Comparison of ENCODE assay signal across 10 cellular contexts in the genomic region with DNA sequence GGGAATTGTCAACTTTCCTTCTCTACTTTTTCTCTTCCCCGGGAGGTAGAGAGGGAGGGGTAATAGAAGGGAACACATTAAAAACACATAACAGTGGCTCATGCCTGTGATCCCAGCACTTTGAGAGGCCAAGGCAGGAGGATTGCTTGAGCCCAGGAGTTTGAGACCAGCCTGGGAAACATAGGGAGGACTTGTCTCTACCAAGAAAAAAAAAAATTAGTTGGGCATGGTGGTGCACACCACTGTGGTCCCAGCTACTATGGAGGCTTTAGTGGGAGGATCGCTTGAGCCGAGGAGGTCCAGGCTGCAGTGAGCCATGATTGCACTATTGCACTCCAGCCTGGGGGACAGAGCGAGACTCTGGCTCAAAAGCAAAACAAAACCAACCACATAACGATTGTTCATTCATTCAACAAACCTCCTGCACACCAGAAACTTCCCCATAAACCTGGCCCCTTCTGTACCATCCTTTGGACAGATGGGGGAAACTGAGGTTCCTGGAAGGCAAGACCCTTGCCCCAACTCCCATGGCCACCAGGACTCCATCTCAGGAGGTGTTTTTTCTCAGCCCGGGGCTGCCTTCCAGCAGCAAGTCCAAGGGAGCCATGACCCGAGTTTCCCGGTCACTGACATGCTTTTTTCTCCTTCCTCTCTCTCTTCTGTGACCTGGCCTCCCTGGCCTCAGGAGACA. TPM values are rescaled to one million over a fixed set of nuclear protein-coding genes. Genes with fewer than 3 reads are reported as not detected.
DNase-seq lines count a peak whose midpoint lies in the region; ATAC-seq and TF ChIP-seq lines count a peak whose summit lies in the region.
"Had no signal": no experiment of that assay in that cellular context is flagged by ENCODE, and none has a peak within 500 bp of the region (broad histone marks: within the 10 kb centered on the region; RNA-seq: fewer than 3 reads in every experiment).

No MANE protein-coding gene starts in this region.

- no peak overlapping the region for H3K4me2 ChIP-seq in neuronal stem cell (ENCODE audit: insufficient read depth, low read length, poor library complexity, severe bottlenecking)

- no peak overlapping the region for H3K27ac Mint-ChIP-seq in Caco-2 (ENCODE audit: unreplicated experiment)
- no peak overlapping the region for H3K27ac Mint-ChIP-seq in T-cell

- no peaks in the 10 kb centered on the region for H3K79me1 ChIP-seq in neuronal stem cell (ENCODE audit: low read depth, low read length)

- H3K36me3 Mint-ChIP-seq in Caco-2 (ENCODE audit: insufficient read depth, unreplicated experiment): peaks cover 47% of the 10 kb centered on the region
- peaks cover 34% of the 10 kb centered on the region for H3K36me3 Mint-ChIP-seq in T-cell

- no CpG with 5 or more reads among the region's 8 CpGs for WGBS in neuronal stem cell (ENCODE audit: extremely low coverage in 2 of 2, insufficient read length in 2 of 2, insufficient replicate concordance in 1 of 2), 2 donors

- intact Hi-C loops in Caco-2 (cut with micrococcal nuclease; ENCODE audit: unreplicated experiment): no loop called here

- no peak overlapping the region for H2BK5ac ChIP-seq in neuronal stem cell (ENCODE audit: low read length)

- BruUV-seq in Caco-2 (replicated peaks; lab: Mats Ljungman, UMichigan): no TSS peak

- no peak overlapping the region for H4K91ac ChIP-seq in neuronal stem cell (ENCODE audit: low read depth, low read length, poor library complexity)

- peaks cover 9% of the 10 kb centered on the region for H3K4me1 Mint-ChIP-seq in Caco-2 (ENCODE audit: low read depth, unreplicated experiment)
- peaks cover 44 to 56% (median 54%) of the 10 kb centered on the region in 3 donors for H3K4me1 Mint-ChIP-seq in T-cell

- H3K27me3 ChIP-seq in Caco-2 (replicated peaks; ENCODE audit: control insufficient read depth, insufficient read depth, low read length): no peaks in the 10 kb centered on the region
- H3K27me3 ChIP-seq in neuronal stem cell (ENCODE audit: control insufficient read depth in 3 of 3, insufficient read depth in 3 of 3, low read depth in 1 of 3, low read length in 3 of 3): peaks cover 0 to 33% (median 0%) of the 10 kb centered on the region in 3 experiments
- peaks cover 35% of the 10 kb centered on the region for H3K27me3 ChIP-seq in BE2C

- ATAC-seq in T-cell (replicated peaks in 1 of 4) (no peak), HG03039 (IDR thresholded peaks at IDR 0.05; ENCODE audit: unreplicated experiment) (no peak), GM18519 (IDR thresholded peaks at IDR 0.05; ENCODE audit: low FRiP score, unreplicated experiment) (no peak)

- H3K4me3 ChIP-seq in Caco-2 (ENCODE audit: low read depth, low read length) (no peak overlapping the region), epithelial cell of proximal tubule (ENCODE audit: low read depth, low read length) (peak overlapping the region; percentile 46), neuronal stem cell (ENCODE audit: low read length in 2 of 2) (no peak overlapping the region), BE2C (ENCODE audit: low read depth, low read length) (no peak overlapping the region)

- H3K14ac ChIP-seq in neuronal stem cell (ENCODE audit: low read length): no peak overlapping the region

- no peaks in the 10 kb centered on the region for H3K9me3 ChIP-seq in Caco-2
- H3K9me3 ChIP-seq in neuronal stem cell (replicated peaks in 1 of 2; ENCODE audit: control insufficient read depth in 2 of 2, insufficient read depth in 1 of 2, low read depth in 1 of 2, low read length in 2 of 2): no peaks in the 10 kb centered on the region
- no peaks in the 10 kb centered on the region for H3K9me3 ChIP-seq in BE2C

- DNase-seq in Caco-2: peak in 1 of 2 experiments; percentile 22
- DNase-seq in T-cell: no peak
- DNase-seq in epithelial cell of proximal tubule (ENCODE audit: low read depth): no peak
- no peak for DNase-seq in neuronal stem cell (ENCODE audit: low spot score)
- no peak for DNase-seq in BE2C
- no peak for DNase-seq in activated T-cell treated with anti-CD3 and anti-CD28 coated beads for 4 hours
- DNase-seq: DND-41, Right ventricle myocardium superior had no signal

- TF ChIP-seq CTCF in Caco-2 (IDR thresholded peaks at IDR 0.05; ENCODE audit: insufficient read depth in 1 of 2, low read depth in 1 of 2, low read length in 1 of 2, severe bottlenecking in 1 of 2, unreplicated experiment in 1 of 2) (no peak), epithelial cell of proximal tubule (conservative IDR thresholded peaks at IDR 0.05; ENCODE audit: low read depth, low read length) (no peak), BE2C (IDR thresholded peaks at IDR 0.05; ENCODE audit: low read depth, low read length) (no peak)

- peak overlapping the region; percentile 36 for H2AFZ ChIP-seq in neuronal stem cell (ENCODE audit: low read length)

- H3K36me3 ChIP-seq in Caco-2 (ENCODE audit: control insufficient read depth, insufficient read depth, low read length) (no peaks in the 10 kb centered on the region), neuronal stem cell (replicated peaks in 1 of 2; ENCODE audit: control insufficient read depth in 2 of 2, insufficient read depth in 2 of 2, low read length in 2 of 2) (no peaks in the 10 kb centered on the region), BE2C (no peaks in the 10 kb centered on the region)

- H3K9me3 Mint-ChIP-seq in Caco-2 (ENCODE audit: unreplicated experiment): no peaks in the 10 kb centered on the region
- H3K9me3 Mint-ChIP-seq in T-cell: no peaks in the 10 kb centered on the region

- no peak overlapping the region for H3K23ac ChIP-seq in neuronal stem cell (ENCODE audit: low read depth, low read length, poor library complexity)

- peak overlapping the region; percentile 6 for H3K18ac ChIP-seq in neuronal stem cell (ENCODE audit: low read length)

- no peak overlapping the region for H4K8ac ChIP-seq in neuronal stem cell (ENCODE audit: low read depth, low read length)

- no peak overlapping the region for H3K27ac ChIP-seq in neuronal stem cell (replicated peaks; ENCODE audit: low read length)

- H3K4me1 ChIP-seq in Caco-2 (peaks cover 9% of the 10 kb centered on the region; the same call in 1 of the 2 replicates), neuronal stem cell (ENCODE audit: control insufficient read depth in 2 of 2, insufficient read depth in 1 of 2, low read depth in 1 of 2, low read length in 2 of 2) (peaks cover 14 to 20% of the 10 kb centered on the region in 2 donors), BE2C (no peaks in the 10 kb centered on the region; the same call in 1 of the 2 replicates)

- no peak overlapping the region for H2BK12ac ChIP-seq in neuronal stem cell (ENCODE audit: low read length)

- H3K4me3 Mint-ChIP-seq in Caco-2 (ENCODE audit: unreplicated experiment) (peak overlapping the region; percentile 10), T-cell (peak overlapping the region in 2 of 3 donors; percentile 60 to 95)

- POLR2A ChIA-PET in Caco-2 (lab: Charles Lee) (interaction anchor here (0.6 kb wide), 1 partner anchor 533 kb away, joined by 10 read pairs; no protein-coding TSS in a partner anchor), T-cell (lab: Charles Lee) (interaction anchor here in 1 of 2 donors (1.6 kb wide), 1 partner anchor 33 kb away, joined by 7 read pairs; no protein-coding TSS in a partner anchor)

- no peak overlapping the region for H3K9ac ChIP-seq in neuronal stem cell (ENCODE audit: low read depth, low read length, poor library complexity)

- H3K27me3 Mint-ChIP-seq in Caco-2 (ENCODE audit: insufficient read depth, unreplicated experiment): peaks cover 2% of the 10 kb centered on the region
- H3K27me3 Mint-ChIP-seq in T-cell: peaks cover 13 to 16% of the 10 kb centered on the region in 2 donors

- no peak overlapping the region for H2AK5ac ChIP-seq in neuronal stem cell (ENCODE audit: low read depth, low read length)

- no peak overlapping the region for H2BK120ac ChIP-seq in neuronal stem cell (ENCODE audit: low read depth, low read length)

- no peak overlapping the region for H3K4ac ChIP-seq in neuronal stem cell (ENCODE audit: low read length)

- no peak overlapping the region for H2BK15ac ChIP-seq in neuronal stem cell (ENCODE audit: low read length)

- CTCF ChIA-PET in Caco-2 (lab: Charles Lee): no interaction called here
- CTCF ChIA-PET in T-cell (lab: Charles Lee): interaction anchor here in 1 of 2 donors (0.7 kb wide), 1 partner anchor 33 kb away, joined by 3 read pairs; no protein-coding TSS in a partner anchor

RNA-seq across cellular contexts. Expression of a gene that starts 4.2 kb away (rescaled TPM):
- total RNA-seq in Caco-2 (2022) (6.4 TPM in 2 replicates), T-cell (1,000 to 10,000 TPM in 1 of 5 donors, 100 to 1,000 TPM in 1, 10 to 100 TPM in 1, 1 to 10 TPM in 2; 6.7 to 1,173 (median 10.4) TPM), epithelial cell of proximal tubule (0.65 and 3.4 TPM in 2 replicates)
- polyA plus RNA-seq in neuronal stem cell (2013, experiment 1 of 2): 8.5 TPM
- polyA plus RNA-seq in neuronal stem cell (2013, experiment 2 of 2): 8.7 TPM
- 1.1 TPM for polyA plus RNA-seq in BE2C (2012; ENCODE audit: insufficient read depth, insufficient read length, low read depth)

RNA-seq across cellular contexts. Expression of a gene that starts 24.8 kb away (rescaled TPM):
- total RNA-seq in Caco-2 (2022) (13.8 and 18.1 TPM in 2 replicates), T-cell (1 to 10 TPM; 1.7 to 2.5 (median 2.2) TPM), epithelial cell of proximal tubule (6.9 and 9.7 TPM in 2 replicates)
- 9.5 TPM for polyA plus RNA-seq in neuronal stem cell (2013, experiment 1 of 2)
- polyA plus RNA-seq in neuronal stem cell (2013, experiment 2 of 2): 10.0 TPM
- polyA plus RNA-seq in BE2C (2012; ENCODE audit: insufficient read depth, insufficient read length, low read depth): 79.0 TPM

RNA-seq across cellular contexts. Expression of a gene that starts 26.2 kb away (rescaled TPM):
- total RNA-seq in Caco-2 (2022) (1.2 and 2.8 TPM in 2 replicates), T-cell (10 to 100 TPM in 2 of 5 donors, 1 to 10 TPM in 3; 5.6 to 14.6 (median 10.0) TPM), epithelial cell of proximal tubule (0.17 TPM in 1 of 2 replicates, not detected in the other)
- 1.3 TPM for polyA plus RNA-seq in neuronal stem cell (2013, experiment 1 of 2)
- polyA plus RNA-seq in neuronal stem cell (2013, experiment 2 of 2): 1.2 TPM
- polyA plus RNA-seq in BE2C (2012; ENCODE audit: insufficient read depth, insufficient read length, low read depth): 2.2 TPM

RNA-seq across cellular contexts. Expression of a gene that starts 35.3 kb away (rescaled TPM):
- total RNA-seq in Caco-2 (2022): 72.4 and 83.1 TPM in 2 replicates
- 100 to 1,000 TPM in 3 of 5 donors, 10 to 100 TPM in 2; 77.4 to 113 (median 101) TPM for total RNA-seq in T-cell
- total RNA-seq in epithelial cell of proximal tubule: 106 and 146 TPM in 2 replicates
- 61.7 TPM for polyA plus RNA-seq in neuronal stem cell (2013, experiment 1 of 2)
- polyA plus RNA-seq in neuronal stem cell (2013, experiment 2 of 2): 63.2 TPM
- 177 TPM for polyA plus RNA-seq in BE2C (2012; ENCODE audit: insufficient read depth, insufficient read length, low read depth)

RNA-seq across cellular contexts. Expression of a gene that starts 48.3 kb away (rescaled TPM):
- total RNA-seq in Caco-2 (2022): 43.5 and 51.0 TPM in 2 replicates
- 10 to 100 TPM; 41.7 to 55.4 (median 51.6) TPM for total RNA-seq in T-cell
- 66.6 and 71.6 TPM in 2 replicates for total RNA-seq in epithelial cell of proximal tubule
- 90.0 TPM for polyA plus RNA-seq in neuronal stem cell (2013, experiment 1 of 2)
- polyA plus RNA-seq in neuronal stem cell (2013, experiment 2 of 2): 87.6 TPM
- 120 TPM for polyA plus RNA-seq in BE2C (2012; ENCODE audit: insufficient read depth, insufficient read length, low read depth)
